In genomic region chr18:58391113-58391892, GRCh38 we compare ENCODE assay signal across 19 cellular contexts.
DNase-seq lines count a peak whose midpoint lies in the region; FAIRE-seq and TF ChIP-seq lines count a peak whose summit lies in the region.
"Had no signal": no experiment of that assay in that cellular context is flagged by ENCODE, and none has a peak within 500 bp of the region (broad histone marks: within the 10 kb centered on the region; RNA-seq: fewer than 3 reads in every experiment).

No MANE protein-coding gene starts in this region.

- H3K23ac ChIP-seq in H9 (ENCODE audit: insufficient read length, low read depth, low read length), result no peak overlapping the region

- dilution Hi-C loops in keratinocyte (cut with MboI; ENCODE audit: extremely low pct_ligation_motif_present, low sequenced_read_pairs), result no loop called here

- H3K27me3 ChIP-seq in H9 (ENCODE audit: insufficient read depth, low read length) (no peaks in the 10 kb centered on the region), keratinocyte (ENCODE audit: control insufficient read depth, extremely low read depth, insufficient read depth, low read length) (no peaks in the 10 kb centered on the region), sigmoid colon (no peaks in the 10 kb centered on the region), Caco-2 (replicated peaks; ENCODE audit: control insufficient read depth, insufficient read depth, low read length) (no peaks in the 10 kb centered on the region)
- H3K27me3 ChIP-seq: ascending aorta, esophagus squamous epithelium had no signal

- no peak overlapping the region for H2BK5ac ChIP-seq in H9 (ENCODE audit: insufficient read length, low read length)

- intact Hi-C loops in sigmoid colon (cut with DNase I) (loop anchor here (5.0 kb wide), 2 partner anchors 56 to 199 kb away; no protein-coding TSS in a partner anchor), Caco-2 (cut with micrococcal nuclease; ENCODE audit: unreplicated experiment) (no loop called here)

- H4K8ac ChIP-seq in H9 (replicated peaks; ENCODE audit: insufficient read length, low read depth, low read length), result no peak overlapping the region

- no peak overlapping the region for H2BK20ac ChIP-seq in H9 (ENCODE audit: low read depth, low read length, poor library complexity, severe bottlenecking)

- H3K18ac ChIP-seq in H9 (ENCODE audit: insufficient read length, low read depth, low read length), result no peak overlapping the region

- H2BK12ac ChIP-seq in H9 (ENCODE audit: insufficient read length, low read depth, low read length), result no peak overlapping the region

- no TSS peak for BruUV-seq in Caco-2 (replicated peaks; lab: Mats Ljungman, UMichigan)

- CTCF ChIA-PET in Caco-2 (lab: Charles Lee), result no interaction called here

- H3T11ph ChIP-seq in H9 (ENCODE audit: low read length), result no peak overlapping the region

- H3K9ac ChIP-seq in H9 (ENCODE audit: extremely low read depth, insufficient read length, low read length), result no peak overlapping the region
- no peak overlapping the region for H3K9ac ChIP-seq in keratinocyte (ENCODE audit: control insufficient read depth, extremely low read depth, insufficient read depth, low read length)

- peak overlapping the region in 1 of 3 experiments; percentile 37; a peak in 3 of 7 replicates for H3K27ac Mint-ChIP-seq in H9
- H3K27ac Mint-ChIP-seq in brain, result peak overlapping the region; percentile 68 to 95 (median 88)
- no peak overlapping the region for H3K27ac Mint-ChIP-seq in Caco-2 (ENCODE audit: unreplicated experiment)
- H3K27ac Mint-ChIP-seq: dendritic cell treated with granulocyte-macrophage colony-stimulating factor and Interleukin-4, amounts not matched to agents 40 ng/mL and 50 ng/mL, for 4 days had no signal

- POLR2A ChIA-PET in Caco-2 (lab: Charles Lee), result no interaction called here

- H3K4me3 ChIP-seq in keratinocyte (ENCODE audit: control insufficient read depth in 2 of 3, extremely low read depth in 1 of 3, insufficient read depth in 2 of 3, low read depth in 1 of 3, low read length in 3 of 3) (no peak overlapping the region), sigmoid colon (no peak overlapping the region), Caco-2 (ENCODE audit: low read depth, low read length) (no peak overlapping the region)
- H3K4me3 ChIP-seq: ascending aorta, esophagus squamous epithelium, HAP-1 had no signal

- no peak overlapping the region for H3K14ac ChIP-seq in H9 (ENCODE audit: insufficient read depth, low read length)

- H3K4me1 ChIP-seq in H9 (ENCODE audit: insufficient read depth, low read length) (no peaks in the 10 kb centered on the region; the same call in 1 of the 2 replicates), keratinocyte (ENCODE audit: control insufficient read depth, extremely low read depth, insufficient read depth, low read length) (no peaks in the 10 kb centered on the region), sigmoid colon (peaks cover 0 to 58% (median 49%) of the 10 kb centered on the region in 4 donors), Caco-2 (no peaks in the 10 kb centered on the region)
- H3K4me1 ChIP-seq: ascending aorta, HAP-1 had no signal

- H2AFZ ChIP-seq in H9 (ENCODE audit: low read length) (no peak overlapping the region), keratinocyte (ENCODE audit: control insufficient read depth, low read length) (no peak overlapping the region)

- H3K9me3 Mint-ChIP-seq in H9, result no peaks in the 10 kb centered on the region
- no peaks in the 10 kb centered on the region for H3K9me3 Mint-ChIP-seq in brain
- H3K9me3 Mint-ChIP-seq in Caco-2 (ENCODE audit: unreplicated experiment), result no peaks in the 10 kb centered on the region
- H3K9me3 Mint-ChIP-seq: dendritic cell treated with granulocyte-macrophage colony-stimulating factor and Interleukin-4, amounts not matched to agents 40 ng/mL and 50 ng/mL, for 4 days had no signal

- H3K4me1 Mint-ChIP-seq in H9 (peaks cover 16 to 22% of the 10 kb centered on the region in 2 experiments), brain (peaks cover 64% of the 10 kb centered on the region), Caco-2 (ENCODE audit: low read depth, unreplicated experiment) (no peaks in the 10 kb centered on the region)

- H3K9me1 ChIP-seq in keratinocyte (ENCODE audit: control insufficient read depth, extremely low read depth, insufficient read depth, low read length), result no peaks in the 10 kb centered on the region

- H3K4me3 Mint-ChIP-seq in H9 (no peak overlapping the region), brain (peak overlapping the region in 1 of 5 experiments; percentile 3), Caco-2 (ENCODE audit: unreplicated experiment) (no peak overlapping the region)
- H3K4me3 Mint-ChIP-seq: dendritic cell treated with granulocyte-macrophage colony-stimulating factor and Interleukin-4, amounts not matched to agents 40 ng/mL and 50 ng/mL, for 4 days had no signal

- no peak overlapping the region for H2BK15ac ChIP-seq in H9 (ENCODE audit: low read depth, low read length)

- H3K36me3 ChIP-seq in keratinocyte (ENCODE audit: control insufficient read depth in 2 of 2, extremely low read depth in 1 of 2, insufficient read depth in 2 of 2, low read length in 2 of 2), result peaks cover 54 to 87% of the 10 kb centered on the region in 2 experiments
- peaks cover 0 to 43% (median 6%) of the 10 kb centered on the region in 4 donors for H3K36me3 ChIP-seq in sigmoid colon
- no peaks in the 10 kb centered on the region; the same call in 1 of the 2 replicates for H3K36me3 ChIP-seq in Caco-2 (ENCODE audit: control insufficient read depth, insufficient read depth, low read length)
- H3K36me3 ChIP-seq: ascending aorta, HAP-1 had no signal

- FAIRE-seq in keratinocyte (lab: Jason Lieb, UNC), result peak; percentile 41

- H4K91ac ChIP-seq in H9 (ENCODE audit: insufficient read length, low read depth, low read length), result no peak overlapping the region

- no peak overlapping the region for H2BK120ac ChIP-seq in H9 (ENCODE audit: low read depth, low read length, poor library complexity, severe bottlenecking)

- TF ChIP-seq EP300 in sigmoid colon (IDR thresholded peaks at IDR 0.05), result peak in 3 of 4 donors; percentile 11 to 80 (median 32)

- H3K27me3 Mint-ChIP-seq in H9 (ENCODE audit: low read depth) (peaks cover 2% of the 10 kb centered on the region; the same call in 1 of the 2 replicates), brain (no peaks in the 10 kb centered on the region), Caco-2 (ENCODE audit: insufficient read depth, unreplicated experiment) (no peaks in the 10 kb centered on the region)
- H3K27me3 Mint-ChIP-seq: dendritic cell treated with granulocyte-macrophage colony-stimulating factor and Interleukin-4, amounts not matched to agents 40 ng/mL and 50 ng/mL, for 4 days had no signal

- TF ChIP-seq POLR2A in sigmoid colon (IDR thresholded peaks at IDR 0.05), result no peak

- H3K79me2 ChIP-seq in H9 (ENCODE audit: insufficient read depth, low read length) (no peaks in the 10 kb centered on the region), keratinocyte (ENCODE audit: control insufficient read depth, insufficient read depth, low read length) (no peaks in the 10 kb centered on the region)

- no peak overlapping the region for H3K4ac ChIP-seq in H9 (ENCODE audit: low read depth, low read length)

- TF ChIP-seq CTCF in H9 (conservative IDR thresholded peaks at IDR 0.05) (no peak), brain (conservative IDR thresholded peaks at IDR 0.05) (no peak), keratinocyte (optimal IDR thresholded peaks at IDR 0.05 in 1 of 3, IDR thresholded peaks at IDR 0.05 in 1 of 3, conservative IDR thresholded peaks at IDR 0.05 in 1 of 3; ENCODE audit: extremely low read depth in 1 of 3, insufficient read depth in 2 of 3, low read length in 3 of 3) (no peak), sigmoid colon (IDR thresholded peaks at IDR 0.05) (no peak), Caco-2 (IDR thresholded peaks at IDR 0.05; ENCODE audit: insufficient read depth in 1 of 2, low read depth in 1 of 2, low read length in 1 of 2, severe bottlenecking in 1 of 2, unreplicated experiment in 1 of 2) (no peak)

- H3K4me2 ChIP-seq in H9 (ENCODE audit: insufficient read depth, insufficient read length, low read length) (no peak overlapping the region), keratinocyte (ENCODE audit: control insufficient read depth, extremely low read depth, insufficient read depth, low read depth, low read length) (no peak overlapping the region)

- H3K23me2 ChIP-seq in H9 (ENCODE audit: insufficient read length, low read depth, low read length, poor library complexity, severe bottlenecking), result no peaks in the 10 kb centered on the region

- H3K56ac ChIP-seq in H9 (ENCODE audit: insufficient read length, low read depth, low read length), result no peak overlapping the region

- no peaks in the 10 kb centered on the region for H3K79me1 ChIP-seq in H9 (ENCODE audit: insufficient read depth, low read depth, low read length, poor library complexity, severe bottlenecking)

- no peak overlapping the region for H2AK5ac ChIP-seq in H9 (ENCODE audit: insufficient read length, low read length)

- WGBS in H9 (ENCODE audit: extremely low coverage, insufficient read length, low lambda C conversion rate), result no CpG with 5 or more reads among the region's 2 CpGs
- WGBS in sigmoid colon, 2 donors, result 73 to 79% methylated on average over 2 of the region's 2 CpGs

- no peak overlapping the region for H4K5ac ChIP-seq in H9 (ENCODE audit: insufficient read length, low read depth, low read length)

- H4K20me1 ChIP-seq in H9 (ENCODE audit: control insufficient read depth, insufficient read depth, insufficient read length) (no peaks in the 10 kb centered on the region), keratinocyte (ENCODE audit: control insufficient read depth, extremely low read depth, insufficient read depth, low read length) (peaks cover 7% of the 10 kb centered on the region)

- no peak overlapping the region for H3K27ac ChIP-seq in H9 (ENCODE audit: insufficient read length, low read depth, low read length)
- H3K27ac ChIP-seq in keratinocyte (ENCODE audit: control insufficient read depth, insufficient read depth, low read length), result no peak overlapping the region
- peak overlapping the region; percentile 61 to 83 (median 72) for H3K27ac ChIP-seq in sigmoid colon
- H3K27ac ChIP-seq: ascending aorta had no signal

- H3K36me3 Mint-ChIP-seq in H9 (ENCODE audit: insufficient read depth in 1 of 3, low read depth in 3 of 3), result peaks cover 8 to 76% (median 66%) of the 10 kb centered on the region in 3 experiments; a peak in 6 of 7 replicates
- H3K36me3 Mint-ChIP-seq in brain, result peaks cover 85% of the 10 kb centered on the region
- H3K36me3 Mint-ChIP-seq in Caco-2 (ENCODE audit: insufficient read depth, unreplicated experiment), result peaks cover 49% of the 10 kb centered on the region

- DNase-seq in H9, result peak; percentile 7
- DNase-seq in keratinocyte (ENCODE audit: low read depth, low spot score), result no peak
- no peak for DNase-seq in sigmoid colon
- no peak for DNase-seq in HCEC 1CT
- no peak for DNase-seq in stimulated activated CD4-positive, alpha-beta T cell treated with anti-CD3 and anti-CD28 coated beads, Interleukin-12 subunit alpha, Interleukin-12 subunit beta, amount 100 ng/mL, for 4 hours
- DNase-seq in Caco-2, result no peak
- no peak for DNase-seq in NCI-H2107 treated with DMSO at 0.1 percent for 48 hours (lab: John Stamatoyannopoulos, UW; ENCODE audit: unreplicated experiment)
- DNase-seq: activated CD4-positive, alpha-beta T cell treated with anti-CD3 and anti-CD28 coated beads for 48 hours; activated naive CD4-positive, alpha-beta T cell treated with Interleukin-2 at 50 U/mL for 16 hours; Calu3; esophagus squamous epithelium; left cardiac atrium; NCI-H1694 treated with DMSO at 0.1 percent for 48 hours; NCI-H524 treated with DMSO at 0.1 percent for 48 hours; T1000 had no signal

- no peaks in the 10 kb centered on the region for H3K9me3 ChIP-seq in H9 (ENCODE audit: control insufficient read depth, low read depth, low read length)
- no peaks in the 10 kb centered on the region for H3K9me3 ChIP-seq in keratinocyte (ENCODE audit: control insufficient read depth, low read depth, low read length)
- no peaks in the 10 kb centered on the region for H3K9me3 ChIP-seq in sigmoid colon
- no peaks in the 10 kb centered on the region for H3K9me3 ChIP-seq in Caco-2
- H3K9me3 ChIP-seq: ascending aorta, esophagus squamous epithelium, HAP-1 had no signal

Comparison
In these comparisons a context has a peak if more than half of its experiments do, and no peak if none do; other contexts are left out.
1. H3K27ac ChIP-seq: peak in sigmoid colon (4 of 4); none in H9 (single experiment) and keratinocyte (single experiment).